Comparison of ENCODE assay signal across 12 cellular contexts in genomic region chr19:6588508-6589345, GRCh38. TPM values are rescaled to one million over a fixed set of nuclear protein-coding genes. Genes with fewer than 3 reads are reported as not detected.
A peak's percentile ranks its signal among the peaks of the same experiment; 100 is the strongest.
DNase-seq lines count a peak whose midpoint lies in the region; ATAC-seq, FAIRE-seq and TF ChIP-seq lines count a peak whose summit lies in the region.
"Had no signal": no experiment of that assay in that cellular context is flagged by ENCODE, and none has a peak within 500 bp of the region (broad histone marks: within the 10 kb centered on the region; RNA-seq: fewer than 3 reads in every experiment).

No MANE protein-coding gene starts in this region.

- peak overlapping the region; percentile 93 for H3K4me2 ChIP-seq in GM12878 (ENCODE audit: control insufficient read depth, insufficient read depth)

- peaks cover 14% of the 10 kb centered on the region for H3K4me1 ChIP-seq in GM12878 (ENCODE audit: control insufficient read depth, insufficient read depth, low read length)

- SMC1A ChIA-PET in GM12878 (lab: Charles Lee; ENCODE audit: uncharacterized antibody, unreplicated experiment) = interaction anchor here (1.5 to 8.7 kb wide), 8 partner anchors 11 to 71 kb away, joined by 3 to 100 read pairs (median 10); no protein-coding TSS in a partner anchor

- TF ChIP-seq RAD21 in GM12878 (IDR thresholded peaks at IDR 0.05; ENCODE audit: insufficient read depth, low read depth, low read length) = no peak

- CTCF ChIA-PET in activated naive CD4-positive, alpha-beta T cell treated with anti-CD3 and anti-CD28 coated beads for 36 hours (lab: Charles Lee) = no interaction called here
- CTCF ChIA-PET in GM12878 (lab: Yijun Ruan, JAX) (interaction anchor here (0.7 to 1.8 kb wide), 6 partner anchors 25 to 1625 kb away, joined by 3 to 8 read pairs (median 4); no protein-coding TSS in a partner anchor), Calu3 (lab: Charles Lee) (no interaction called here)

- BruUV-seq in GM12878 (replicated peaks; lab: Mats Ljungman, UMichigan) = TSS peak; percentile 76
- no TSS peak for BruUV-seq in Calu3 (replicated peaks; lab: Mats Ljungman, UMichigan)

- in situ Hi-C loops in GM12878 (cut with MboI) = no loop called here

- no peak for FAIRE-seq in GM12878 (lab: Jason Lieb, UNC)

- peaks cover 65% of the 10 kb centered on the region for H3K27me3 Mint-ChIP-seq in activated naive CD4-positive, alpha-beta T cell treated with anti-CD3 and anti-CD28 coated beads for 36 hours (ENCODE audit: low read depth)
- H3K27me3 Mint-ChIP-seq in CD14-positive monocyte (ENCODE audit: low read depth in 3 of 3) (peaks cover 79 to 82% (median 80%) of the 10 kb centered on the region in 3 donors), Calu3 (ENCODE audit: unreplicated experiment) (peaks cover 70% of the 10 kb centered on the region)

- no peak for TF ChIP-seq EP300 in GM12878 (IDR thresholded peaks at IDR 0.05; ENCODE audit: borderline replicate concordance in 1 of 2, control insufficient read depth in 1 of 2, low read depth in 2 of 2, low read length in 2 of 2)

- TF ChIP-seq CTCF in GM12878 (IDR thresholded peaks at IDR 0.05 in 2 of 3, conservative IDR thresholded peaks at IDR 0.05 in 1 of 3; ENCODE audit: control insufficient read depth in 2 of 3, extremely low read depth in 1 of 3, insufficient read depth in 1 of 3, low read depth in 3 of 3, low read length in 3 of 3) (no peak), CD14-positive monocyte (IDR thresholded peaks at IDR 0.05) (no peak), Calu3 (IDR thresholded peaks at IDR 0.05; ENCODE audit: unreplicated experiment) (no peak)

- H3K9me3 Mint-ChIP-seq in activated naive CD4-positive, alpha-beta T cell treated with anti-CD3 and anti-CD28 coated beads for 36 hours = no peaks in the 10 kb centered on the region
- H3K9me3 Mint-ChIP-seq in CD14-positive monocyte (peaks cover 0 to 37% (median 20%) of the 10 kb centered on the region in 7 donors), Calu3 (ENCODE audit: low read depth, unreplicated experiment) (no peaks in the 10 kb centered on the region)

- RAD21 ChIA-PET in GM12878 (lab: Charles Lee; ENCODE audit: unreplicated experiment) = interaction anchor here (0.7 to 3.1 kb wide), 12 partner anchors 9 to 1258 kb away, joined by 3 to 26 read pairs (median 6); no protein-coding TSS in a partner anchor

- peak; percentile 38 for DNase-seq in activated naive CD4-positive, alpha-beta T cell treated with anti-CD3 and anti-CD28 coated beads for 36 hours
- DNase-seq in activated naive CD4-positive, alpha-beta T cell (lab: John Stamatoyannopoulos, UW) = no peak
- DNase-seq in NOMO-1 treated with dmso at 0.1 percent for 144 hours (lab: John Stamatoyannopoulos, UW; ENCODE audit: unreplicated experiment) (peak; percentile 41), GM12878 (ENCODE audit: low read depth, low spot score) (no peak), CD14-positive monocyte (ENCODE audit: low spot score) (no peak), Calu3 (no peak)
- peak; percentile 20 to 27 for DNase-seq in stimulated activated CD4-positive, alpha-beta T cell treated with anti-CD3 and anti-CD28 coated beads, Interleukin-4, amount 100 ng/mL, for 4 hours
- DNase-seq: central memory CD4-positive, alpha-beta T cell; heart left ventricle; NCI-H524 treated with DMSO at 0.1 percent for 48 hours; nephron progenitor cell had no signal

- no peak overlapping the region for H2AFZ ChIP-seq in GM12878 (ENCODE audit: control insufficient read depth, low read depth, low read length)

- no peaks in the 10 kb centered on the region for H3K27me3 ChIP-seq in GM12878 (replicated peaks in 1 of 2; ENCODE audit: control insufficient read depth in 2 of 2, insufficient read depth in 2 of 2, low read length in 1 of 2)

- under 1% methylated on average over 20 of the region's 20 CpGs for WGBS in GM12878 (ENCODE audit: insufficient coverage, insufficient replicate concordance, low lambda C conversion rate, missing lambda C conversion rate)

- no peaks in the 10 kb centered on the region for H3K36me3 Mint-ChIP-seq in activated naive CD4-positive, alpha-beta T cell treated with anti-CD3 and anti-CD28 coated beads for 36 hours (ENCODE audit: low read depth)
- H3K36me3 Mint-ChIP-seq in CD14-positive monocyte (peaks cover 8 to 9% of the 10 kb centered on the region in 2 donors), Calu3 (ENCODE audit: insufficient read depth, unreplicated experiment) (no peaks in the 10 kb centered on the region)

- peak overlapping the region; percentile 93 for H3K27ac ChIP-seq in GM12878 (ENCODE audit: control insufficient read depth, insufficient read depth)
- H3K27ac ChIP-seq: heart left ventricle had no signal

- H3K9ac ChIP-seq in GM12878 (ENCODE audit: control insufficient read depth, insufficient read depth, low read length) = peak overlapping the region; percentile 99

- H3K4me3 Mint-ChIP-seq in activated naive CD4-positive, alpha-beta T cell treated with anti-CD3 and anti-CD28 coated beads for 36 hours = peak overlapping the region; percentile 41
- H3K4me3 Mint-ChIP-seq in CD14-positive monocyte (peak overlapping the region in 1 of 2 donors; percentile 93), Calu3 (ENCODE audit: low read depth, unreplicated experiment) (no peak overlapping the region)

- peaks cover 8 to 18% of the 10 kb centered on the region in 2 experiments; a peak in 3 of 4 replicates for H3K36me3 ChIP-seq in GM12878 (ENCODE audit: control insufficient read depth in 2 of 2, insufficient read depth in 2 of 2, low read length in 1 of 2)
- H3K36me3 ChIP-seq: heart left ventricle had no signal

- ATAC-seq in GM12878 (peak; percentile 1; the same call in 1 of the 3 replicates), HG02970 (IDR thresholded peaks at IDR 0.05; ENCODE audit: low FRiP score, unreplicated experiment) (no peak)
- ATAC-seq: heart left ventricle had no signal

- H3K79me2 ChIP-seq in GM12878 (ENCODE audit: control insufficient read depth, insufficient read depth, low read length) = peaks cover 83% of the 10 kb centered on the region

- peaks cover 53% of the 10 kb centered on the region for H3K4me1 Mint-ChIP-seq in activated naive CD4-positive, alpha-beta T cell treated with anti-CD3 and anti-CD28 coated beads for 36 hours (ENCODE audit: low read depth)
- H3K4me1 Mint-ChIP-seq in CD14-positive monocyte (peaks cover 61% of the 10 kb centered on the region), Calu3 (ENCODE audit: low read depth, unreplicated experiment) (peaks cover 21% of the 10 kb centered on the region)

- POLR2A ChIA-PET in GM12878 (lab: Charles Lee) = interaction anchor here (0.8 to 5.8 kb wide), 12 partner anchors 10 to 149 kb away, joined by 3 to 46 read pairs (median 4); partner anchors contain the start of genes GPR108 and TNFSF9

- H4K20me1 ChIP-seq in GM12878 (ENCODE audit: control insufficient read depth, insufficient read depth) = no peaks in the 10 kb centered on the region

- H3K4me3 ChIP-seq in GM12878 = peak overlapping the region; percentile 100

- H3K9me3 ChIP-seq in GM12878 (replicated peaks; ENCODE audit: control insufficient read depth, insufficient read depth, low read length) = no peaks in the 10 kb centered on the region
- H3K9me3 ChIP-seq: heart left ventricle had no signal

- intact Hi-C loops in activated naive CD4-positive, alpha-beta T cell treated with anti-CD3 and anti-CD28 coated beads for 36 hours (cut with micrococcal nuclease) = loop anchor here (2.0 kb wide), 1 partner anchor 72 kb away; no protein-coding TSS in a partner anchor
- intact Hi-C loops in GM12878 (cut with micrococcal nuclease; ENCODE audit: unreplicated experiment) = loop anchor here (1.0 kb wide), 1 partner anchor 11 kb away; no protein-coding TSS in a partner anchor
- intact Hi-C loops in CD14-positive monocyte (cut with micrococcal nuclease) = no loop called here
- intact Hi-C loops in Calu3 (cut with micrococcal nuclease; ENCODE audit: unreplicated experiment) = no loop called here

- peak; percentile 45 for TF ChIP-seq POLR2A in GM12878 (IDR thresholded peaks at IDR 0.05; ENCODE audit: low read depth, low read length)

- no peak overlapping the region for H3K27ac Mint-ChIP-seq in activated naive CD4-positive, alpha-beta T cell treated with anti-CD3 and anti-CD28 coated beads for 36 hours
- H3K27ac Mint-ChIP-seq in CD14-positive monocyte (peak overlapping the region in 2 of 7 donors; percentile 20 to 33), Calu3 (ENCODE audit: unreplicated experiment) (no peak overlapping the region)
- H3K27ac Mint-ChIP-seq: nephron progenitor cell had no signal

RNA-seq across cellular contexts. Expression of gene CD70, which starts 2.2 kb away (rescaled TPM):
- total RNA-seq in activated naive CD4-positive, alpha-beta T cell treated with anti-CD3 and anti-CD28 coated beads for 36 hours = 1 to 10 TPM; 3.1 to 3.7 TPM
- 147 and 150 TPM in 2 replicates for total RNA-seq in GM12878 (2013; cell fraction: nucleolus; rRNA removed)
- 421 and 441 TPM in 2 replicates for total RNA-seq in GM12878 (2014; rRNA removed)
- total RNA-seq in GM12878 (2014; rRNA removed; fragmentation: Illumina TruSeq; extraction: Trizol) = 151 and 155 TPM in 2 replicates
- total RNA-seq in GM12878 (2021) = 269 and 285 TPM in 2 replicates
- polyA plus RNA-seq in GM12878 (2011; ENCODE audit: low read depth) = 88.8 TPM
- polyA plus RNA-seq in GM12878 (2011; rRNA removed) = 117 and 262 TPM in 2 replicates
- 434 and 636 TPM in 2 replicates for polyA plus RNA-seq in GM12878 (2011; cell fraction: cytosol; rRNA removed)
- polyA plus RNA-seq in GM12878 (2011; cell fraction: nucleus; rRNA removed) = 321 and 457 TPM in 2 replicates
- polyA plus RNA-seq in GM12878 (2012) = 227 and 312 TPM in 2 replicates
- 9.4 and 52.9 TPM in 2 replicates for polyA plus RNA-seq in GM12878 (2014; fragmentation: Illumina TruSeq; extraction: Trizol)
- polyA plus RNA-seq in GM12878 (2014; fragmentation: Nextera tagmentation; extraction: Ambion mirVana) = 10 to 100 TPM; 16.4 to 35.8 TPM
- 405 and 437 TPM in 2 replicates for polyA plus RNA-seq in GM12878 (2014; rRNA removed)
- polyA plus RNA-seq in GM12878 (2016; fragmentation: Nextera tagmentation; extraction: Ambion mirVana) = 100 to 1,000 TPM; 348 to 371 TPM
- polyA minus RNA-seq in GM12878 (2011; rRNA and poly(A)+ RNA removed) = 149 and 245 TPM in 2 replicates
- polyA minus RNA-seq in GM12878 (2011; cell fraction: cytosol; rRNA and poly(A)+ RNA removed) = 94.1 and 120 TPM in 2 replicates
- polyA minus RNA-seq in GM12878 (2011; cell fraction: nucleus; rRNA and poly(A)+ RNA removed) = 56.8 and 85.8 TPM in 2 replicates
- not detected for polyA plus RNA-seq in CD14-positive monocyte
- total RNA-seq in Calu3 (2022) = 0.68 TPM in 1 of 2 replicates, not detected in the other
- polyA plus RNA-seq: heart left ventricle had no signal

RNA-seq across cellular contexts. Expression of gene TNFSF9, which starts 57.9 kb away (rescaled TPM):
- 1 to 10 TPM; 1.3 to 1.5 TPM for total RNA-seq in activated naive CD4-positive, alpha-beta T cell treated with anti-CD3 and anti-CD28 coated beads for 36 hours
- 48.6 and 53.3 TPM in 2 replicates for total RNA-seq in GM12878 (2013; cell fraction: nucleolus; rRNA removed)
- total RNA-seq in GM12878 (2014; rRNA removed) = 72.8 and 75.3 TPM in 2 replicates
- total RNA-seq in GM12878 (2014; rRNA removed; fragmentation: Illumina TruSeq; extraction: Trizol) = 20.9 and 22.7 TPM in 2 replicates
- total RNA-seq in GM12878 (2021) = 60.1 TPM in 2 replicates
- polyA plus RNA-seq in GM12878 (2011; ENCODE audit: low read depth) = 20.3 TPM
- 24.6 and 33.3 TPM in 2 replicates for polyA plus RNA-seq in GM12878 (2011; rRNA removed)
- polyA plus RNA-seq in GM12878 (2011; cell fraction: cytosol; rRNA removed) = 31.1 and 35.9 TPM in 2 replicates
- 21.7 and 29.6 TPM in 2 replicates for polyA plus RNA-seq in GM12878 (2011; cell fraction: nucleus; rRNA removed)
- 41.9 and 76.9 TPM in 2 replicates for polyA plus RNA-seq in GM12878 (2012)
- polyA plus RNA-seq in GM12878 (2014; fragmentation: Illumina TruSeq; extraction: Trizol) = 13.4 and 14.7 TPM in 2 replicates
- 10 to 100 TPM in 1 of 2 experiments, 1 to 10 TPM in 1; 6.2 to 12.8 TPM for polyA plus RNA-seq in GM12878 (2014; fragmentation: Nextera tagmentation; extraction: Ambion mirVana)
- polyA plus RNA-seq in GM12878 (2014; rRNA removed) = 46.8 and 48.0 TPM in 2 replicates
- 10 to 100 TPM; 20.7 to 21.5 TPM for polyA plus RNA-seq in GM12878 (2016; fragmentation: Nextera tagmentation; extraction: Ambion mirVana)
- polyA minus RNA-seq in GM12878 (2011; rRNA and poly(A)+ RNA removed) = 11.6 and 25.0 TPM in 2 replicates
- polyA minus RNA-seq in GM12878 (2011; cell fraction: cytosol; rRNA and poly(A)+ RNA removed) = 19.6 and 29.1 TPM in 2 replicates
- 14.4 and 18.5 TPM in 2 replicates for polyA minus RNA-seq in GM12878 (2011; cell fraction: nucleus; rRNA and poly(A)+ RNA removed)
- 1 to 10 TPM; 4.3 to 4.9 TPM for polyA plus RNA-seq in CD14-positive monocyte
- total RNA-seq in Calu3 (2022) = 0.92 and 1.6 TPM in 2 replicates

Comparison
In these comparisons a context has a peak if more than half of its experiments do, and no peak if none do; other contexts are left out.
1. DNase-seq: peak in activated naive CD4-positive, alpha-beta T cell treated with anti-CD3 and anti-CD28 coated beads for 36 hours (single experiment), NOMO-1 treated with dmso at 0.1 percent for 144 hours (single experiment) and stimulated activated CD4-positive, alpha-beta T cell treated with anti-CD3 and anti-CD28 coated beads, Interleukin-4, amount 100 ng/mL, for 4 hours (2 of 2); none in activated naive CD4-positive, alpha-beta T cell (0 of 4), GM12878 (single experiment), CD14-positive monocyte (single experiment) and Calu3 (single experiment).
2. RNA of gene CD70, which starts 2.2 kb away (total RNA-seq): 147 to 441 TPM in GM12878; 3.1 to 3.7 TPM in activated naive CD4-positive, alpha-beta T cell treated with anti-CD3 and anti-CD28 coated beads for 36 hours and 0.68 TPM in Calu3; every median in the first group is over 10 times any median in the second.
3. intact Hi-C loops: an anchor here in activated naive CD4-positive, alpha-beta T cell treated with anti-CD3 and anti-CD28 coated beads for 36 hours (2.0 kb wide) and GM12878 (1.0 kb wide); none called in CD14-positive monocyte and Calu3.